15 cellular contexts compared by ENCODE assay signal in the genomic region with DNA sequence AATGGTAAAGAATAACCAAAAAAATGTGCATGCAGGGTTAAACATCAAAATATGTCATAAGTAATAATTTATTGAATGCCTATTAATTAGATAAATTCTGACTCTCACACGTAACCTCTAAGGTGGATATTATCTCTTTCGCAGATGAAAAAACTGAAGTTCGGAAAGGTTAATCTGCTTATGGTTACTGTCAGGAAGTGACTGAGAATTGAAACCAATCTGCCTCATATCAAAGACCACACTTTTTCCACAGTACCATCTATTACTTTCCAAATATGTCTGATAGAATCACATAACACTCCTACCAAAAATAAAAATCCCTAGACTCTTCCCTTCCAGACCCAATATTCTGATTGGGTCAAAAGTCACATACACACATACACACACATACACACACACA. TPM values are rescaled to one million over a fixed set of nuclear protein-coding genes. Genes with fewer than 3 reads are reported as not detected.
DNase-seq lines count a peak whose midpoint lies in the region; ATAC-seq and TF ChIP-seq lines count a peak whose summit lies in the region.
"Had no signal": no experiment of that assay in that cellular context is flagged by ENCODE, and none has a peak within 500 bp of the region (broad histone marks: within the 10 kb centered on the region; RNA-seq: fewer than 3 reads in every experiment).

No MANE protein-coding gene starts in this region.

- intact Hi-C loops in activated T-helper 1 cell treated with anti-CD3 and anti-CD28 coated beads, Interleukin-12 subunit alpha, Interleukin-12 subunit beta, Interleukin-2, Interleukin-4 antibody, amounts not matched to agents 30 ng/mL and 10 ng/mL and 1 ng/mL, durations not matched to agents 14 hours and 24 hours and 36 hours (cut with micrococcal nuclease) = no loop called here

- ATAC-seq in HG02852 (IDR thresholded peaks at IDR 0.05; ENCODE audit: unreplicated experiment) (peak; percentile 54), GM21423 (IDR thresholded peaks at IDR 0.05; ENCODE audit: unreplicated experiment) (no peak)
- ATAC-seq in stimulated activated memory B cell treated with anti-CD40 and anti-IgM and Interleukin-4, amounts not matched to agents 10 μg/mL and 1 μg/mL and 100 μg/mL, for 72 hours = no peak
- ATAC-seq: left lobe of liver had no signal

- no peak for DNase-seq in activated T-cell treated with anti-CD3 and anti-CD28 coated beads, Interleukin-2, amount 50 U/mL, for 24 hours
- DNase-seq in activated T-cell treated with anti-CD3 and anti-CD28 coated beads, Interleukin-2, amount 50 U/mL, for 1 hour = no peak
- DNase-seq in activated T-helper 1 cell treated with anti-CD3 and anti-CD28 coated beads, Interleukin-12 subunit alpha, Interleukin-12 subunit beta, Interleukin-2, Interleukin-4 antibody, amounts not matched to agents 30 ng/mL and 10 ng/mL and 1 ng/mL, durations not matched to agents 14 hours and 24 hours and 36 hours (ENCODE audit: low spot score) = no peak
- DNase-seq in endodermal cell (no peak), NCI-H1694 (lab: John Stamatoyannopoulos, UW) (no peak)
- DNase-seq: amniotic stem cell, DMS79, dorsolateral prefrontal cortex, NCI-H1417 treated with DMSO at 0.1 percent for 48 hours, small intestine had no signal

- WGBS in endodermal cell (ENCODE audit: insufficient coverage in 1 of 2, insufficient read length in 1 of 2), 2 experiments = 98 to 100% methylated on average over 2 to 3 of the region's 3 CpGs

- peaks cover 80% of the 10 kb centered on the region for H3K4me1 Mint-ChIP-seq in activated T-cell treated with anti-CD3 and anti-CD28 coated beads, Interleukin-2, amount 50 U/mL, for 24 hours (ENCODE audit: low read depth)
- peaks cover 63% of the 10 kb centered on the region for H3K4me1 Mint-ChIP-seq in activated T-helper 1 cell treated with anti-CD3 and anti-CD28 coated beads, Interleukin-12 subunit alpha, Interleukin-12 subunit beta, Interleukin-2, Interleukin-4 antibody, amounts not matched to agents 30 ng/mL and 10 ng/mL and 1 ng/mL, durations not matched to agents 14 hours and 24 hours and 36 hours (ENCODE audit: low read depth)
- H3K4me1 Mint-ChIP-seq in stimulated activated memory B cell treated with anti-CD40 and anti-IgM and Interleukin-4, amounts not matched to agents 10 μg/mL and 1 μg/mL and 100 μg/mL, for 72 hours = peaks cover 75% of the 10 kb centered on the region
- H3K4me1 Mint-ChIP-seq in endodermal cell = peaks cover 16% of the 10 kb centered on the region

- no peak for TF ChIP-seq CTCF in endodermal cell (conservative IDR thresholded peaks at IDR 0.05)

- H3K4me3 ChIP-seq in endodermal cell (ENCODE audit: low read length) = no peak overlapping the region
- H3K4me3 ChIP-seq: dorsolateral prefrontal cortex had no signal

- H3K27me3 ChIP-seq in endodermal cell (ENCODE audit: control insufficient read depth, insufficient read depth, low read length, poor library complexity, severe bottlenecking) = no peaks in the 10 kb centered on the region
- H3K27me3 ChIP-seq: dorsolateral prefrontal cortex had no signal

- H3K27ac Mint-ChIP-seq in activated T-cell treated with anti-CD3 and anti-CD28 coated beads, Interleukin-2, amount 50 U/mL, for 24 hours = peak overlapping the region; percentile 87
- peak overlapping the region; percentile 53 for H3K27ac Mint-ChIP-seq in activated T-helper 1 cell treated with anti-CD3 and anti-CD28 coated beads, Interleukin-12 subunit alpha, Interleukin-12 subunit beta, Interleukin-2, Interleukin-4 antibody, amounts not matched to agents 30 ng/mL and 10 ng/mL and 1 ng/mL, durations not matched to agents 14 hours and 24 hours and 36 hours
- no peak overlapping the region for H3K27ac Mint-ChIP-seq in stimulated activated memory B cell treated with anti-CD40 and anti-IgM and Interleukin-4, amounts not matched to agents 10 μg/mL and 1 μg/mL and 100 μg/mL, for 72 hours
- no peak overlapping the region for H3K27ac Mint-ChIP-seq in endodermal cell

- H3K9ac ChIP-seq in endodermal cell (ENCODE audit: extremely low read depth, low read length, poor library complexity, severe bottlenecking) = no peak overlapping the region

- peaks cover 3% of the 10 kb centered on the region for H3K4me1 ChIP-seq in endodermal cell (ENCODE audit: control insufficient read depth, insufficient read depth, low read length)

- H3K27me3 Mint-ChIP-seq in activated T-cell treated with anti-CD3 and anti-CD28 coated beads, Interleukin-2, amount 50 U/mL, for 24 hours = no peaks in the 10 kb centered on the region
- H3K27me3 Mint-ChIP-seq in activated T-helper 1 cell treated with anti-CD3 and anti-CD28 coated beads, Interleukin-12 subunit alpha, Interleukin-12 subunit beta, Interleukin-2, Interleukin-4 antibody, amounts not matched to agents 30 ng/mL and 10 ng/mL and 1 ng/mL, durations not matched to agents 14 hours and 24 hours and 36 hours (ENCODE audit: insufficient read depth) = no peaks in the 10 kb centered on the region
- no peaks in the 10 kb centered on the region for H3K27me3 Mint-ChIP-seq in stimulated activated memory B cell treated with anti-CD40 and anti-IgM and Interleukin-4, amounts not matched to agents 10 μg/mL and 1 μg/mL and 100 μg/mL, for 72 hours
- no peaks in the 10 kb centered on the region for H3K27me3 Mint-ChIP-seq in endodermal cell (ENCODE audit: insufficient read depth)

- H3K4me3 Mint-ChIP-seq in activated T-cell treated with anti-CD3 and anti-CD28 coated beads, Interleukin-2, amount 50 U/mL, for 24 hours = peak overlapping the region; percentile 68
- peak overlapping the region; percentile 49 for H3K4me3 Mint-ChIP-seq in activated T-helper 1 cell treated with anti-CD3 and anti-CD28 coated beads, Interleukin-12 subunit alpha, Interleukin-12 subunit beta, Interleukin-2, Interleukin-4 antibody, amounts not matched to agents 30 ng/mL and 10 ng/mL and 1 ng/mL, durations not matched to agents 14 hours and 24 hours and 36 hours
- H3K4me3 Mint-ChIP-seq in stimulated activated memory B cell treated with anti-CD40 and anti-IgM and Interleukin-4, amounts not matched to agents 10 μg/mL and 1 μg/mL and 100 μg/mL, for 72 hours = peak overlapping the region; percentile 17
- H3K4me3 Mint-ChIP-seq in endodermal cell = no peak overlapping the region

- H3K9me3 Mint-ChIP-seq in activated T-cell treated with anti-CD3 and anti-CD28 coated beads, Interleukin-2, amount 50 U/mL, for 24 hours = no peaks in the 10 kb centered on the region
- H3K9me3 Mint-ChIP-seq in activated T-helper 1 cell treated with anti-CD3 and anti-CD28 coated beads, Interleukin-12 subunit alpha, Interleukin-12 subunit beta, Interleukin-2, Interleukin-4 antibody, amounts not matched to agents 30 ng/mL and 10 ng/mL and 1 ng/mL, durations not matched to agents 14 hours and 24 hours and 36 hours = no peaks in the 10 kb centered on the region
- no peaks in the 10 kb centered on the region for H3K9me3 Mint-ChIP-seq in stimulated activated memory B cell treated with anti-CD40 and anti-IgM and Interleukin-4, amounts not matched to agents 10 μg/mL and 1 μg/mL and 100 μg/mL, for 72 hours
- no peaks in the 10 kb centered on the region for H3K9me3 Mint-ChIP-seq in endodermal cell

- no peaks in the 10 kb centered on the region for H3K36me3 ChIP-seq in endodermal cell (ENCODE audit: control insufficient read depth, insufficient read depth, low read length)

- H3K27ac ChIP-seq in endodermal cell (ENCODE audit: low read depth, low read length) = no peak overlapping the region
- H3K27ac ChIP-seq: dorsolateral prefrontal cortex had no signal

- H3K9me3 ChIP-seq in endodermal cell (ENCODE audit: control insufficient read depth, low read length) = no peaks in the 10 kb centered on the region

- H3K36me3 Mint-ChIP-seq in activated T-cell treated with anti-CD3 and anti-CD28 coated beads, Interleukin-2, amount 50 U/mL, for 24 hours (ENCODE audit: low read depth) = peaks cover 34% of the 10 kb centered on the region
- peaks cover 29% of the 10 kb centered on the region for H3K36me3 Mint-ChIP-seq in activated T-helper 1 cell treated with anti-CD3 and anti-CD28 coated beads, Interleukin-12 subunit alpha, Interleukin-12 subunit beta, Interleukin-2, Interleukin-4 antibody, amounts not matched to agents 30 ng/mL and 10 ng/mL and 1 ng/mL, durations not matched to agents 14 hours and 24 hours and 36 hours (ENCODE audit: low read depth)
- H3K36me3 Mint-ChIP-seq in stimulated activated memory B cell treated with anti-CD40 and anti-IgM and Interleukin-4, amounts not matched to agents 10 μg/mL and 1 μg/mL and 100 μg/mL, for 72 hours = peaks cover 6% of the 10 kb centered on the region
- no peaks in the 10 kb centered on the region for H3K36me3 Mint-ChIP-seq in endodermal cell (ENCODE audit: low read depth)

RNA-seq across cellular contexts. Expression of gene CHIC2, which starts 6.2 kb away (rescaled TPM):
- 19.1 and 20.3 TPM in 2 replicates for total RNA-seq in activated T-helper 1 cell treated with anti-CD3 and anti-CD28 coated beads, Interleukin-12 subunit alpha, Interleukin-12 subunit beta, Interleukin-2, Interleukin-4 antibody, amounts not matched to agents 30 ng/mL and 10 ng/mL and 1 ng/mL, durations not matched to agents 14 hours and 24 hours and 36 hours
- total RNA-seq in endodermal cell = 10 to 100 TPM; 10.2 to 14.4 TPM
- 15.7 TPM for polyA plus RNA-seq in endodermal cell (2013, experiment 1 of 2)
- polyA plus RNA-seq in endodermal cell (2013, experiment 2 of 2) = 17.4 TPM

RNA-seq across cellular contexts. Expression of gene GSX2, which starts 41.8 kb away (rescaled TPM):
- total RNA-seq in activated T-helper 1 cell treated with anti-CD3 and anti-CD28 coated beads, Interleukin-12 subunit alpha, Interleukin-12 subunit beta, Interleukin-2, Interleukin-4 antibody, amounts not matched to agents 30 ng/mL and 10 ng/mL and 1 ng/mL, durations not matched to agents 14 hours and 24 hours and 36 hours = not detected in 2 replicates
- total RNA-seq in endodermal cell = not detected
- polyA plus RNA-seq in endodermal cell (2013, experiment 1 of 2) = 3.6 TPM
- polyA plus RNA-seq in endodermal cell (2013, experiment 2 of 2) = 4.2 TPM
- total RNA-seq: glomerular endothelial cell, left lobe of liver had no signal
- polyA plus RNA-seq: small intestine had no signal

Comparison
In these comparisons a context has a peak if more than half of its experiments do, and no peak if none do; other contexts are left out.
1. H3K27ac Mint-ChIP-seq: peak in activated T-cell treated with anti-CD3 and anti-CD28 coated beads, Interleukin-2, amount 50 U/mL, for 24 hours (single experiment) and activated T-helper 1 cell treated with anti-CD3 and anti-CD28 coated beads, Interleukin-12 subunit alpha, Interleukin-12 subunit beta, Interleukin-2, Interleukin-4 antibody, amounts not matched to agents 30 ng/mL and 10 ng/mL and 1 ng/mL, durations not matched to agents 14 hours and 24 hours and 36 hours (single experiment); none in stimulated activated memory B cell treated with anti-CD40 and anti-IgM and Interleukin-4, amounts not matched to agents 10 μg/mL and 1 μg/mL and 100 μg/mL, for 72 hours (single experiment) and endodermal cell (single experiment).